9 cellular contexts compared by ENCODE assay signal in the genomic region with DNA sequence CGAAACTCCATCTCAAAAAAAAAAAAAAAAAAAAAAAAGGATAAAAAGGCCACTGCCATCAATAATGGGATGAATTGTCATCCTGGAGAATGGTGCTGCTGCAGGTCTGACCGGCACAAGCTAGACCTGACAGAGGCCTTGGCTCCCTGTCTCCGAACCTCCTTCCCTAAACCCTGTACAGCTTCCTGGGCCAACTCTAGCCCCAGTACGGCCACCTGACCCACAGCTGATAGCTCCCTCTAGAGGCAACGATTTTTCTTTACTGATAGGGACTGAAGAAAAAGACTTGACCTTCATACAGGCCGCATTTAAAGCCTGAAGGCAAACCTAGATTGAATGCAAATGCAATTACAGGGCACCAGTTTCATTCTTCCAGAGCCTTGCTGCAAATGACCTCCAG. TPM values are rescaled to one million over a fixed set of nuclear protein-coding genes. Genes with fewer than 3 reads are reported as not detected.
DNase-seq lines count a peak whose midpoint lies in the region; ATAC-seq and TF ChIP-seq lines count a peak whose summit lies in the region.
"Had no signal": no experiment of that assay in that cellular context is flagged by ENCODE, and none has a peak within 500 bp of the region (broad histone marks: within the 10 kb centered on the region; RNA-seq: fewer than 3 reads in every experiment).

No MANE protein-coding gene starts in this region.

- ATAC-seq in Right ventricle myocardium inferior (peak; percentile 63), GM21367 (IDR thresholded peaks at IDR 0.05; ENCODE audit: unreplicated experiment) (no peak)

- H3K4me3 ChIP-seq in PC-9 (no peak overlapping the region), fibroblast of pulmonary artery (replicated peaks; ENCODE audit: low read depth, low read length) (no peak overlapping the region)

- H3K27ac Mint-ChIP-seq in progenitor cell of endocrine pancreas = no peak overlapping the region
- no peak overlapping the region for H3K27ac Mint-ChIP-seq in CD14-positive monocyte

- CTCF ChIA-PET in PC-9 (lab: Charles Lee) = interaction anchor here (0.6 to 1.0 kb wide), 5 partner anchors 13 to 284 kb away, joined by 3 to 7 read pairs (median 3); partner anchors contain the start of gene PLEKHG5

- H3K9me3 ChIP-seq in PC-9 (ENCODE audit: insufficient read depth, low read depth) = no peaks in the 10 kb centered on the region

- H3K36me3 ChIP-seq in PC-9 (ENCODE audit: low read depth) = no peaks in the 10 kb centered on the region

- H3K4me1 Mint-ChIP-seq in progenitor cell of endocrine pancreas (ENCODE audit: low read depth) = peaks cover 3% of the 10 kb centered on the region
- H3K4me1 Mint-ChIP-seq in CD14-positive monocyte = no peaks in the 10 kb centered on the region

- H3K27me3 Mint-ChIP-seq in progenitor cell of endocrine pancreas (no peaks in the 10 kb centered on the region), CD14-positive monocyte (ENCODE audit: low read depth in 3 of 3) (no peaks in the 10 kb centered on the region)

- H3K27ac ChIP-seq in PC-9 = no peak overlapping the region

- no peaks in the 10 kb centered on the region for H3K27me3 ChIP-seq in PC-9 (ENCODE audit: insufficient read depth, low read depth)

- POLR2A ChIA-PET in PC-9 (lab: Charles Lee; ENCODE audit: unreplicated experiment) = interaction anchor here (0.5 to 0.6 kb wide), 2 partner anchors 12 to 14 kb away, joined by 4 read pairs; no protein-coding TSS in a partner anchor

- peaks cover 15% of the 10 kb centered on the region for H3K36me3 Mint-ChIP-seq in progenitor cell of endocrine pancreas (ENCODE audit: insufficient read depth)
- peaks cover 45 to 52% of the 10 kb centered on the region in 2 donors for H3K36me3 Mint-ChIP-seq in CD14-positive monocyte
- H3K36me3 Mint-ChIP-seq: activated naive CD4-positive, alpha-beta T cell treated with anti-CD3 and anti-CD28 coated beads, Interleukin-2, amount 50 U/mL, for 72 hours had no signal

- H3K4me1 ChIP-seq in PC-9 (replicated peaks; ENCODE audit: insufficient read depth) = no peaks in the 10 kb centered on the region

- intact Hi-C loops in Right ventricle myocardium inferior (cut with DNase I) = loop anchor here (2.0 kb wide), 1 partner anchor 35 kb away; no protein-coding TSS in a partner anchor
- intact Hi-C loops in cardiac septum (cut with DNase I) = loop anchor here (2.0 kb wide), 1 partner anchor 37 kb away; no protein-coding TSS in a partner anchor
- intact Hi-C loops in PC-9 (cut with micrococcal nuclease; ENCODE audit: unreplicated experiment) = loop anchor here (2.0 kb wide), 1 partner anchor 33 kb away; the partner anchor contains the start of gene PLEKHG5
- intact Hi-C loops in CD14-positive monocyte (cut with micrococcal nuclease) = no loop called here

- no peaks in the 10 kb centered on the region for H3K9me2 ChIP-seq in PC-9 (ENCODE audit: insufficient read depth)

- no peak overlapping the region for H3K4me3 Mint-ChIP-seq in progenitor cell of endocrine pancreas (ENCODE audit: low read depth)
- H3K4me3 Mint-ChIP-seq in CD14-positive monocyte = no peak overlapping the region

- H3K4me2 ChIP-seq in PC-9 = no peak overlapping the region

- no peaks in the 10 kb centered on the region for H4K20me1 ChIP-seq in PC-9 (ENCODE audit: insufficient read depth)

- H3F3A ChIP-seq in PC-9 (ENCODE audit: insufficient read depth, low read depth) = peaks cover 10% of the 10 kb centered on the region; the same call in 1 of the 2 replicates

- DNase-seq in Right ventricle myocardium inferior (ENCODE audit: missing footprints) (no peak), cardiac septum (ENCODE audit: low spot score) (no peak), PC-9 (peak in 1 of 2 experiments; percentile 18), fibroblast of pulmonary artery (ENCODE audit: low read depth) (peak; percentile 66), progenitor cell of endocrine pancreas (ENCODE audit: low spot score, unreplicated experiment) (no peak), CD14-positive monocyte (ENCODE audit: low spot score) (no peak), GDM1 (lab: John Stamatoyannopoulos, UW) (no peak)

- no peaks in the 10 kb centered on the region for H3K79me2 ChIP-seq in PC-9 (ENCODE audit: low read depth)

- H3K9me3 Mint-ChIP-seq in progenitor cell of endocrine pancreas (ENCODE audit: low read depth) (no peaks in the 10 kb centered on the region), CD14-positive monocyte (no peaks in the 10 kb centered on the region)
- H3K9me3 Mint-ChIP-seq: activated naive CD4-positive, alpha-beta T cell treated with anti-CD3 and anti-CD28 coated beads, Interleukin-2, amount 50 U/mL, for 72 hours had no signal

- no TSS peak for BruUV-seq in PC-9 (replicated peaks; lab: Mats Ljungman, UMichigan)

- TF ChIP-seq CTCF in PC-9 (conservative IDR thresholded peaks at IDR 0.05) (peak; percentile 46; the same call in 1 of the 2 replicates), fibroblast of pulmonary artery (IDR thresholded peaks at IDR 0.05; ENCODE audit: low read length, missing control alignments) (peak; percentile 72), progenitor cell of endocrine pancreas (IDR thresholded peaks at IDR 0.05; ENCODE audit: unreplicated experiment) (peak; percentile 51), CD14-positive monocyte (IDR thresholded peaks at IDR 0.05) (no peak)

- no peak overlapping the region for H2AFZ ChIP-seq in PC-9

RNA-seq across cellular contexts. Expression of gene NOL9, which starts 30.7 kb away (rescaled TPM):
- total RNA-seq in Right ventricle myocardium inferior (12.6 TPM), cardiac septum (16.5 TPM), PC-9 (2021) (17.6 and 28.4 TPM in 2 replicates), progenitor cell of endocrine pancreas (44.1 and 49.5 TPM in 2 replicates)
- 1 to 10 TPM; 3.7 to 7.6 TPM for polyA plus RNA-seq in CD14-positive monocyte

RNA-seq across cellular contexts. Expression of gene TAS1R1, which starts 31.5 kb away (rescaled TPM):
- total RNA-seq in Right ventricle myocardium inferior = not detected
- total RNA-seq in cardiac septum = not detected
- total RNA-seq in PC-9 (2021) = not detected in 2 replicates
- total RNA-seq in progenitor cell of endocrine pancreas = not detected in 2 replicates
- polyA plus RNA-seq in CD14-positive monocyte = not detected
- total RNA-seq: activated naive CD4-positive, alpha-beta T cell treated with anti-CD3 and anti-CD28 coated beads, Interleukin-2, amount 50 U/mL, for 72 hours had no signal

RNA-seq across cellular contexts. Expression of gene PLEKHG5, which starts 32.1 kb away (rescaled TPM):
- total RNA-seq in Right ventricle myocardium inferior (16.8 TPM), cardiac septum (14.9 TPM), PC-9 (2021) (11.3 and 12.6 TPM in 2 replicates), progenitor cell of endocrine pancreas (72.3 and 77.0 TPM in 2 replicates)
- not detected for polyA plus RNA-seq in CD14-positive monocyte

RNA-seq across cellular contexts. Expression of gene ZBTB48, which starts 56.2 kb away (rescaled TPM):
- total RNA-seq in Right ventricle myocardium inferior (15.1 TPM), cardiac septum (10.7 TPM), PC-9 (2021) (17.2 and 25.5 TPM in 2 replicates), progenitor cell of endocrine pancreas (49.7 and 55.9 TPM in 2 replicates)
- 10 to 100 TPM; 13.2 to 23.0 TPM for polyA plus RNA-seq in CD14-positive monocyte

RNA-seq across cellular contexts. Expression of gene TNFRSF25, which starts 57.6 kb away (rescaled TPM):
- 11.4 TPM for total RNA-seq in Right ventricle myocardium inferior
- total RNA-seq in cardiac septum = 8.5 TPM
- total RNA-seq in PC-9 (2021) = 12.3 and 21.1 TPM in 2 replicates
- total RNA-seq in progenitor cell of endocrine pancreas = 68.3 and 68.9 TPM in 2 replicates
- under 1 TPM; 0.33 to 0.48 TPM for polyA plus RNA-seq in CD14-positive monocyte

Comparison
In these comparisons a context has a peak if more than half of its experiments do, and no peak if none do; other contexts are left out.
1. intact Hi-C loops: an anchor here in Right ventricle myocardium inferior (2.0 kb wide), cardiac septum (2.0 kb wide) and PC-9 (2.0 kb wide); none called in CD14-positive monocyte.